In genomic region chr1:101520302-101520701, GRCh38 we compare ENCODE assay signal across 8 cellular contexts.
DNase-seq lines count a peak whose midpoint lies in the region; ATAC-seq, FAIRE-seq and TF ChIP-seq lines count a peak whose summit lies in the region.

No MANE protein-coding gene starts in this region.

- H3K4me1 ChIP-seq in right cardiac atrium (ENCODE audit: control insufficient read depth, insufficient read depth, low read length), result no peaks in the 10 kb centered on the region

- peak; percentile 93 for FAIRE-seq in D721Med (lab: Jason Lieb, UNC)

- peaks cover 19 to 24% of the 10 kb centered on the region in 2 donors for H3K27me3 Mint-ChIP-seq in stimulated activated naive B cell treated with anti-CD40 and anti-IgM and Interleukin-4, amounts not matched to agents 10 μg/mL and 1 μg/mL and 100 μg/mL, for 72 hours

- peaks cover 0 to 7% of the 10 kb centered on the region in 2 donors for H3K4me1 Mint-ChIP-seq in stimulated activated naive B cell treated with anti-CD40 and anti-IgM and Interleukin-4, amounts not matched to agents 10 μg/mL and 1 μg/mL and 100 μg/mL, for 72 hours

- H3K36me3 ChIP-seq in WERI-Rb-1, result no peaks in the 10 kb centered on the region

- H3K9me3 ChIP-seq in WERI-Rb-1 (ENCODE audit: severe bottlenecking) (no peaks in the 10 kb centered on the region), right cardiac atrium (ENCODE audit: control insufficient read depth, low read length) (no peaks in the 10 kb centered on the region)

- intact Hi-C loops in right cardiac atrium (cut with DNase I), result no loop called here

- H3K27me3 ChIP-seq in WERI-Rb-1 (ENCODE audit: insufficient read depth, low read depth, severe bottlenecking), result peaks cover 26% of the 10 kb centered on the region
- no peaks in the 10 kb centered on the region for H3K27me3 ChIP-seq in right cardiac atrium (ENCODE audit: control insufficient read depth, insufficient read depth)

- H3K36me3 Mint-ChIP-seq in stimulated activated naive B cell treated with anti-CD40 and anti-IgM and Interleukin-4, amounts not matched to agents 10 μg/mL and 1 μg/mL and 100 μg/mL, for 72 hours, result peaks cover 4 to 16% of the 10 kb centered on the region in 2 donors

- H3K4me3 ChIP-seq in WERI-Rb-1 (ENCODE audit: low read depth, low read length), result no peak overlapping the region
- H3K4me3 ChIP-seq in right cardiac atrium (ENCODE audit: low read length), result no peak overlapping the region

- WGBS in right cardiac atrium, result 2% methylated on average over 4 of the region's 4 CpGs

- H3K27ac Mint-ChIP-seq in stimulated activated naive B cell treated with anti-CD40 and anti-IgM and Interleukin-4, amounts not matched to agents 10 μg/mL and 1 μg/mL and 100 μg/mL, for 72 hours, result no peak overlapping the region

- H3K27ac ChIP-seq in WERI-Rb-1 (no peak overlapping the region), right cardiac atrium (ENCODE audit: low read length) (no peak overlapping the region)

- H3K4me3 Mint-ChIP-seq in stimulated activated naive B cell treated with anti-CD40 and anti-IgM and Interleukin-4, amounts not matched to agents 10 μg/mL and 1 μg/mL and 100 μg/mL, for 72 hours, result no peak overlapping the region

- peaks cover 14 to 18% of the 10 kb centered on the region in 2 donors for H3K9me3 Mint-ChIP-seq in stimulated activated naive B cell treated with anti-CD40 and anti-IgM and Interleukin-4, amounts not matched to agents 10 μg/mL and 1 μg/mL and 100 μg/mL, for 72 hours

- DNase-seq in D721Med (ENCODE audit: insufficient read length, low spot score) (peak; percentile 11), NCI-H1105 (lab: John Stamatoyannopoulos, UW) (peak; percentile 66), WERI-Rb-1 (peak; percentile 15), right cardiac atrium (peak in 1 of 3 donors; percentile 30), mesenteric fat pad (ENCODE audit: low spot score) (no peak)
- DNase-seq in stimulated activated naive B cell treated with anti-CD40 and anti-IgM and Interleukin-4, amounts not matched to agents 10 μg/mL and 1 μg/mL and 100 μg/mL, for 72 hours, result no peak

- TF ChIP-seq CTCF in D721Med (IDR thresholded peaks at IDR 0.05; ENCODE audit: insufficient read depth, missing control alignments) (peak; percentile 92), WERI-Rb-1 (IDR thresholded peaks at IDR 0.05; ENCODE audit: low read depth, low read length) (peak; percentile 53)

- ATAC-seq in GM18517 (IDR thresholded peaks at IDR 0.05; ENCODE audit: unreplicated experiment) (peak; percentile 83), HG02840 (IDR thresholded peaks at IDR 0.05; ENCODE audit: low FRiP score, unreplicated experiment) (peak; percentile 79), right cardiac atrium (peak; percentile 57 to 80)
- peak; percentile 68 to 73 for ATAC-seq in stimulated activated naive B cell treated with anti-CD40 and anti-IgM and Interleukin-4, amounts not matched to agents 10 μg/mL and 1 μg/mL and 100 μg/mL, for 72 hours (replicated peaks)

Comparison
In these comparisons a context has a peak if more than half of its experiments do, and no peak if none do; other contexts are left out.
1. DNase-seq: peak in D721Med (single experiment), NCI-H1105 (single experiment) and WERI-Rb-1 (single experiment); none in stimulated activated naive B cell treated with anti-CD40 and anti-IgM and Interleukin-4, amounts not matched to agents 10 μg/mL and 1 μg/mL and 100 μg/mL, for 72 hours (single experiment) and mesenteric fat pad (single experiment).
2. Peak in every context shown above with its lines, with median percentiles within 50 percentile points of each other: ATAC-seq.